In genomic region chr22:18987765-18988164, GRCh38 we compare ENCODE assay signal across 10 cellular contexts. TPM values are rescaled to one million over a fixed set of nuclear protein-coding genes. Genes with fewer than 3 reads are reported as not detected.
DNase-seq lines count a peak whose midpoint lies in the region; ATAC-seq lines count a peak whose summit lies in the region.
"Had no signal": no experiment of that assay in that cellular context is flagged by ENCODE, and none has a peak within 500 bp of the region (broad histone marks: within the 10 kb centered on the region; RNA-seq: fewer than 3 reads in every experiment).

No MANE protein-coding gene starts in this region.

- no peak overlapping the region for H3K27ac ChIP-seq in aorta (ENCODE audit: low read depth in 1 of 2, low read length in 2 of 2)
- no peak overlapping the region for H3K27ac ChIP-seq in CD8-positive, alpha-beta memory T cell (ENCODE audit: low read depth, low read length)

- H3K9me3 ChIP-seq in aorta (ENCODE audit: control insufficient read depth, low read length), result no peaks in the 10 kb centered on the region
- no peaks in the 10 kb centered on the region for H3K9me3 ChIP-seq in CD8-positive, alpha-beta memory T cell (ENCODE audit: low read length)

- POLR2A ChIA-PET in CD8-positive, alpha-beta memory T cell (lab: Charles Lee), result no interaction called here

- peak overlapping the region in 1 of 8 donors; percentile 32 for H3K27ac Mint-ChIP-seq in CD8-positive, alpha-beta memory T cell
- H3K27ac Mint-ChIP-seq: IgD-negative memory B cell had no signal

- no peaks in the 10 kb centered on the region for H3K36me3 Mint-ChIP-seq in CD8-positive, alpha-beta memory T cell
- H3K36me3 Mint-ChIP-seq: IgD-negative memory B cell; naive thymus-derived CD8-positive, alpha-beta T cell had no signal

- H3K27me3 Mint-ChIP-seq in CD8-positive, alpha-beta memory T cell, result peaks cover 7 to 21% of the 10 kb centered on the region in 2 donors

- CTCF ChIA-PET in CD8-positive, alpha-beta memory T cell (lab: Charles Lee), result no interaction called here

- H3K27me3 ChIP-seq in aorta (ENCODE audit: control insufficient read depth in 1 of 2, insufficient read depth in 2 of 2, low read length in 1 of 2), result no peaks in the 10 kb centered on the region
- no peaks in the 10 kb centered on the region for H3K27me3 ChIP-seq in CD8-positive, alpha-beta memory T cell (ENCODE audit: insufficient read depth, low read length, poor library complexity, severe bottlenecking)

- no peaks in the 10 kb centered on the region for H3K4me1 ChIP-seq in aorta (ENCODE audit: control insufficient read depth in 1 of 2, insufficient read depth in 2 of 2, low read length in 2 of 2)
- H3K4me1 ChIP-seq in CD8-positive, alpha-beta memory T cell (ENCODE audit: insufficient read depth, low read length), result no peaks in the 10 kb centered on the region

- H3K4me3 Mint-ChIP-seq in CD8-positive, alpha-beta memory T cell, result no peak overlapping the region
- H3K4me3 Mint-ChIP-seq: IgD-negative memory B cell; naive thymus-derived CD8-positive, alpha-beta T cell had no signal

- no peaks in the 10 kb centered on the region for H3K4me1 Mint-ChIP-seq in CD8-positive, alpha-beta memory T cell
- H3K4me1 Mint-ChIP-seq: IgD-negative memory B cell; naive thymus-derived CD8-positive, alpha-beta T cell had no signal

- ATAC-seq in aorta (ENCODE audit: low FRiP score) (no peak), GM18873 (IDR thresholded peaks at IDR 0.05; ENCODE audit: low FRiP score, unreplicated experiment) (no peak)
- ATAC-seq: naive thymus-derived CD8-positive, alpha-beta T cell had no signal

- peak; percentile 44 for DNase-seq in stimulated activated CD4-positive, alpha-beta T cell treated with anti-CD3 and anti-CD28 coated beads, Interleukin-15, amount 100 ng/mL, for 24 hours
- no peak for DNase-seq in stimulated activated CD4-positive, alpha-beta T cell treated with anti-CD3 and anti-CD28 coated beads, Interleukin-4, amount 100 ng/mL, for 1 hour
- DNase-seq in RPMI8226 (peak; percentile 7), iPS DF 4.7 (ENCODE audit: extremely low read depth, low spot score) (peak; percentile 46), aorta (peak; percentile 29 to 64), DMS153 treated with DMSO at 0.1 percent for 48 hours (lab: John Stamatoyannopoulos, UW; ENCODE audit: unreplicated experiment) (no peak)
- DNase-seq in CD8-positive, alpha-beta memory T cell, result no peak
- DNase-seq: naive thymus-derived CD8-positive, alpha-beta T cell had no signal

- no peaks in the 10 kb centered on the region for H3K36me3 ChIP-seq in aorta (ENCODE audit: control insufficient read depth in 1 of 2, insufficient read depth in 2 of 2, low read length in 1 of 2)
- no peaks in the 10 kb centered on the region for H3K36me3 ChIP-seq in CD8-positive, alpha-beta memory T cell (ENCODE audit: insufficient read depth, low read length)

- H3K4me3 ChIP-seq in aorta (ENCODE audit: low read length in 2 of 2), result no peak overlapping the region
- H3K4me3 ChIP-seq in CD8-positive, alpha-beta memory T cell (ENCODE audit: low read length), result no peak overlapping the region

- 29 to 31% methylated on average over 13 of the region's 13 CpGs for WGBS in aorta, 2 donors

- H3K9me3 Mint-ChIP-seq in CD8-positive, alpha-beta memory T cell, result no peaks in the 10 kb centered on the region
- H3K9me3 Mint-ChIP-seq: IgD-negative memory B cell; naive thymus-derived CD8-positive, alpha-beta T cell had no signal

- intact Hi-C loops in aorta (cut with DNase I), result no loop called here

RNA-seq across cellular contexts. Expression of gene PRODH, which starts 51.7 kb away (rescaled TPM):
- 1 to 10 TPM; 1.0 to 1.9 TPM for total RNA-seq in aorta
- 1 to 10 TPM; 1.5 to 2.3 TPM for polyA plus RNA-seq in aorta
- under 1 TPM; 0.24 to 0.46 TPM for total RNA-seq in CD8-positive, alpha-beta memory T cell
- 0.05 TPM for polyA plus RNA-seq in CD8-positive, alpha-beta memory T cell
- polyA plus RNA-seq: IgD-negative memory B cell had no signal

Comparison
In these comparisons a context has a peak if more than half of its experiments do, and no peak if none do; other contexts are left out.
1. DNase-seq: peak in stimulated activated CD4-positive, alpha-beta T cell treated with anti-CD3 and anti-CD28 coated beads, Interleukin-15, amount 100 ng/mL, for 24 hours (single experiment), RPMI8226 (single experiment), iPS DF 4.7 (single experiment) and aorta (2 of 2); none in stimulated activated CD4-positive, alpha-beta T cell treated with anti-CD3 and anti-CD28 coated beads, Interleukin-4, amount 100 ng/mL, for 1 hour (single experiment), CD8-positive, alpha-beta memory T cell (0 of 5) and DMS153 treated with DMSO at 0.1 percent for 48 hours (single experiment).